9 cellular contexts compared by ENCODE assay signal in the genomic region with DNA sequence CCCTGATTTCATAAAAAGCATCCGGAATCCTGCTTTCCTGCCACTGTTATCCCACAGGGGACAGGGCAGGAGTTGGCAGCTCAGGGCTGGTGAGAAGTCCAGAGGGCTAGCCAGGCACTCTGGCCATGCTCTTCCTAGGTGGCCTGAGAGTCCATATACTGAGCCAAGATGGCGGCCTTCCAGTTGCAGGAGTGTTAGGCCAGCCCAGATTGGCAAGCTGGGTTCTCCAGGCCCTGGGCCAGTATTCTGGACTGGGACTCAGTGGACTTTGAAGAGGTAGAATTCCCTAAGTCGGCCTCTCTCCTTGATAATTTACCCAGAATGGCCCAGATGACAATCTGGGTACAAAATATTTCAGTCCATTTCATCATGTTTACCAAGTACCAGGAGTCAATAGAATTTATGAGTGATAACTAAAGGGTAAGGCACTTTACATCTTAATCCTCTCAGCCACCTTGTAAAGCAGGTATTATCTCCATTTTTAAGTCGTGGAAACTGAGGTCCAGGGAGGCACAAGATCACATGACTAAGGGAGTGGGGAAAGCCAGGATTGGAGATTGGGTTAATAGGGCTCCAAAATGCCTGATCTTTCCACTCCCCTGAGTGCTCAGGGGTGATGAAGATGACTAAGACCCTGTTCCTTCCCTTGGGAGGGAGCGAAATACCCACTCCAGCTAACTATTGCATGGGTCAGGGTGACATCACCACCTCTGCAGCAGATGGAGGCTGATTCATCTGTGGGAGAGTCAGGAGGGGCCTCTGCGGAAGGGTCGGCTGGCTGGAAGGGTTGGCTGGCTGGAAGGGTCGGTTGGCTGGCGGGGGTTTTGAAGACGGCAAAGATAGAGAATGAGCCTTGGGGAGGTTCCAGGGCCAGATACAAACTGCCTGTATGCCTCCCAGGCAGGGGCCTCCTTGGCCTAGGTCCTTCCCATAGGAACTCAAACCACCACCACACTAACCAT. TPM values are rescaled to one million over a fixed set of nuclear protein-coding genes. Genes with fewer than 3 reads are reported as not detected.
DNase-seq lines count a peak whose midpoint lies in the region; ATAC-seq, FAIRE-seq and TF ChIP-seq lines count a peak whose summit lies in the region.
"Had no signal": no experiment of that assay in that cellular context is flagged by ENCODE, and none has a peak within 500 bp of the region (broad histone marks: within the 10 kb centered on the region; RNA-seq: fewer than 3 reads in every experiment).

No MANE protein-coding gene starts in this region.

- H3K4me3 Mint-ChIP-seq in CD8-positive, alpha-beta T cell: peak overlapping the region; percentile 78
- H3K4me3 Mint-ChIP-seq in activated naive CD8-positive, alpha-beta T cell treated with anti-CD3 and anti-CD28 coated beads for 36 hours: peak overlapping the region; percentile 78
- peak overlapping the region; percentile 86 for H3K4me3 Mint-ChIP-seq in glutamatergic neuron (ENCODE audit: unreplicated experiment)

- ATAC-seq in CD8-positive, alpha-beta T cell: no peak
- no peak for ATAC-seq in GM19467 (IDR thresholded peaks at IDR 0.05; ENCODE audit: unreplicated experiment)

- no peak for FAIRE-seq in GM19239 (lab: Jason Lieb, UNC)

- H3K9me3 ChIP-seq in CD8-positive, alpha-beta T cell (ENCODE audit: low read length): no peaks in the 10 kb centered on the region

- peaks cover 27% of the 10 kb centered on the region for H3K4me1 Mint-ChIP-seq in CD8-positive, alpha-beta T cell (ENCODE audit: low read depth)
- H3K4me1 Mint-ChIP-seq in activated naive CD8-positive, alpha-beta T cell treated with anti-CD3 and anti-CD28 coated beads for 36 hours: peaks cover 16% of the 10 kb centered on the region
- H3K4me1 Mint-ChIP-seq in glutamatergic neuron (ENCODE audit: low read depth, unreplicated experiment): peaks cover 23% of the 10 kb centered on the region

- no peak overlapping the region for H3K27ac ChIP-seq in CD8-positive, alpha-beta T cell (ENCODE audit: low read depth, low read length)
- H3K27ac ChIP-seq in KMS-11: no peak overlapping the region

- H3K36me3 Mint-ChIP-seq in CD8-positive, alpha-beta T cell: no peaks in the 10 kb centered on the region
- H3K36me3 Mint-ChIP-seq in activated naive CD8-positive, alpha-beta T cell treated with anti-CD3 and anti-CD28 coated beads for 36 hours: peaks cover 3% of the 10 kb centered on the region
- no peaks in the 10 kb centered on the region for H3K36me3 Mint-ChIP-seq in glutamatergic neuron (ENCODE audit: unreplicated experiment)

- H3K27me3 ChIP-seq in CD8-positive, alpha-beta T cell (ENCODE audit: insufficient read depth, low read length): no peaks in the 10 kb centered on the region
- no peaks in the 10 kb centered on the region for H3K27me3 ChIP-seq in KMS-11 (ENCODE audit: insufficient read depth, low read depth)

- no peak for DNase-seq in CD8-positive, alpha-beta T cell
- peak; percentile 26 for DNase-seq in activated naive CD8-positive, alpha-beta T cell treated with anti-CD3 and anti-CD28 coated beads for 36 hours
- peak; percentile 82 for DNase-seq in glutamatergic neuron
- peak; percentile 49 for DNase-seq in pons (ENCODE audit: low spot score)
- no peak for DNase-seq in activated gamma-delta T cell treated with Interleukin-2 at 50 U/mL for 16 hours
- DNase-seq in GM19239 (ENCODE audit: insufficient read length, low spot score): no peak

- H3K9ac ChIP-seq in KMS-11: no peak overlapping the region; the same call in 1 of the 2 replicates

- no peaks in the 10 kb centered on the region for H3K9me3 Mint-ChIP-seq in CD8-positive, alpha-beta T cell
- no peaks in the 10 kb centered on the region for H3K9me3 Mint-ChIP-seq in activated naive CD8-positive, alpha-beta T cell treated with anti-CD3 and anti-CD28 coated beads for 36 hours
- peaks cover 12% of the 10 kb centered on the region for H3K9me3 Mint-ChIP-seq in glutamatergic neuron (ENCODE audit: unreplicated experiment)

- POLR2A ChIA-PET in CD8-positive, alpha-beta T cell (lab: Charles Lee): interaction anchor here (1.5 to 2.8 kb wide), 2 partner anchors 8 to 17 kb away, joined by 7 to 30 read pairs; no protein-coding TSS in a partner anchor

- H3K4me3 ChIP-seq in CD8-positive, alpha-beta T cell (ENCODE audit: low read depth, low read length): no peak overlapping the region
- H3K4me3 ChIP-seq in KMS-11 (IDR thresholded peaks at IDR 0.05; ENCODE audit: insufficient read depth, low read depth, low read length): no peak overlapping the region

- no peak for TF ChIP-seq CTCF in CD8-positive, alpha-beta T cell (IDR thresholded peaks at IDR 0.05)
- TF ChIP-seq CTCF in KMS-11 (conservative IDR thresholded peaks at IDR 0.05; ENCODE audit: low read depth, low read length) (no peak), glutamatergic neuron (IDR thresholded peaks at IDR 0.05; ENCODE audit: partially characterized antibody, unreplicated experiment) (no peak)

- H3K4me2 ChIP-seq in KMS-11: peak overlapping the region; percentile 80; the same call in 1 of the 2 replicates

- no peaks in the 10 kb centered on the region for H3K27me3 Mint-ChIP-seq in CD8-positive, alpha-beta T cell (ENCODE audit: low read depth)
- no peaks in the 10 kb centered on the region for H3K27me3 Mint-ChIP-seq in activated naive CD8-positive, alpha-beta T cell treated with anti-CD3 and anti-CD28 coated beads for 36 hours
- peaks cover 24% of the 10 kb centered on the region for H3K27me3 Mint-ChIP-seq in glutamatergic neuron (ENCODE audit: unreplicated experiment)

- peak overlapping the region; percentile 74; the same call in 1 of the 2 replicates for H2AFZ ChIP-seq in KMS-11 (ENCODE audit: low read depth)

- H3K79me2 ChIP-seq in KMS-11 (ENCODE audit: insufficient read depth, low read depth): no peaks in the 10 kb centered on the region

- H3K27ac Mint-ChIP-seq in CD8-positive, alpha-beta T cell: peak overlapping the region; percentile 84
- peak overlapping the region; percentile 79 for H3K27ac Mint-ChIP-seq in activated naive CD8-positive, alpha-beta T cell treated with anti-CD3 and anti-CD28 coated beads for 36 hours
- H3K27ac Mint-ChIP-seq in glutamatergic neuron (ENCODE audit: unreplicated experiment): peak overlapping the region; percentile 98

- intact Hi-C loops in CD8-positive, alpha-beta T cell (cut with DNase I, micrococcal nuclease): no loop called here

- peaks cover 13% of the 10 kb centered on the region for H3K4me1 ChIP-seq in CD8-positive, alpha-beta T cell (ENCODE audit: insufficient read depth, low read length)
- peaks cover 18% of the 10 kb centered on the region for H3K4me1 ChIP-seq in KMS-11 (ENCODE audit: low read depth, poor library complexity, severe bottlenecking)

- H3K36me3 ChIP-seq in CD8-positive, alpha-beta T cell (ENCODE audit: insufficient read depth, low read length): no peaks in the 10 kb centered on the region
- H3K36me3 ChIP-seq in KMS-11 (ENCODE audit: insufficient read depth): no peaks in the 10 kb centered on the region

- H4K20me1 ChIP-seq in KMS-11 (ENCODE audit: insufficient read depth): no peaks in the 10 kb centered on the region

- CTCF ChIA-PET in CD8-positive, alpha-beta T cell (lab: Charles Lee): interaction anchor here (0.7 to 4.6 kb wide), 8 partner anchors 9 to 163 kb away, joined by 3 to 38 read pairs (median 5); no protein-coding TSS in a partner anchor

RNA-seq across cellular contexts. Expression of a gene that starts 1.2 kb away (rescaled TPM):
- total RNA-seq in CD8-positive, alpha-beta T cell: 10 to 100 TPM; 15.3 to 18.1 TPM
- 10 to 100 TPM; 14.2 to 16.6 TPM for total RNA-seq in activated naive CD8-positive, alpha-beta T cell treated with anti-CD3 and anti-CD28 coated beads for 36 hours
- 133 TPM for total RNA-seq in glutamatergic neuron (ENCODE audit: unreplicated experiment)

RNA-seq across cellular contexts. Expression of a gene that starts 48.5 kb away (rescaled TPM):
- under 1 TPM in 1 of 2 experiments, not detected in 1; 0.43 TPM for total RNA-seq in CD8-positive, alpha-beta T cell
- total RNA-seq in activated naive CD8-positive, alpha-beta T cell treated with anti-CD3 and anti-CD28 coated beads for 36 hours: under 1 TPM; 0.40 to 0.41 TPM
- 0.64 TPM for total RNA-seq in glutamatergic neuron (ENCODE audit: unreplicated experiment)
- total RNA-seq: T-helper 1 cell treated with Interleukin-12 subunit alpha and Interleukin-12 subunit beta and Interleukin-4 antibody, amounts not matched to agents 30 ng/mL and 1 ng/mL, for 36 hours had no signal

RNA-seq across cellular contexts. Expression of a gene that starts 48.6 kb away (rescaled TPM):
- 10 to 100 TPM; 22.7 to 25.6 TPM for total RNA-seq in CD8-positive, alpha-beta T cell
- total RNA-seq in activated naive CD8-positive, alpha-beta T cell treated with anti-CD3 and anti-CD28 coated beads for 36 hours: 100 to 1,000 TPM; 131 to 140 TPM
- total RNA-seq in glutamatergic neuron (ENCODE audit: unreplicated experiment): 68.3 TPM

RNA-seq across cellular contexts. Expression of a gene that starts 55.6 kb away (rescaled TPM):
- total RNA-seq in CD8-positive, alpha-beta T cell: 100 to 1,000 TPM; 510 to 518 TPM
- 100 to 1,000 TPM; 656 to 671 TPM for total RNA-seq in activated naive CD8-positive, alpha-beta T cell treated with anti-CD3 and anti-CD28 coated beads for 36 hours
- total RNA-seq in glutamatergic neuron (ENCODE audit: unreplicated experiment): 526 TPM

Comparison
In these comparisons a context has a peak if more than half of its experiments do, and no peak if none do; other contexts are left out.
1. DNase-seq: peak in activated naive CD8-positive, alpha-beta T cell treated with anti-CD3 and anti-CD28 coated beads for 36 hours (single experiment), glutamatergic neuron (single experiment) and pons (single experiment); none in CD8-positive, alpha-beta T cell (0 of 7), activated gamma-delta T cell treated with Interleukin-2 at 50 U/mL for 16 hours (single experiment) and GM19239 (single experiment).
2. Peak in every context shown above with its lines, with median percentiles within 50 percentile points of each other: H3K27ac Mint-ChIP-seq and H3K4me3 Mint-ChIP-seq.